9 cellular contexts compared by ENCODE assay signal in genomic region chr2:172339431-172340010, GRCh38.
A peak's percentile ranks its signal among the peaks of the same experiment; 100 is the strongest.
DNase-seq lines count a peak whose midpoint lies in the region; ATAC-seq, FAIRE-seq and TF ChIP-seq lines count a peak whose summit lies in the region.
"Had no signal": no experiment of that assay in that cellular context is flagged by ENCODE, and none has a peak within 500 bp of the region (broad histone marks: within the 10 kb centered on the region; RNA-seq: fewer than 3 reads in every experiment).

No MANE protein-coding gene starts in this region.

- BruUV-seq in Panc1 (replicated peaks; lab: Mats Ljungman, UMichigan) (no TSS peak), OCI-LY7 (replicated peaks; lab: Mats Ljungman, UMichigan) (no TSS peak)

- peaks cover 13% of the 10 kb centered on the region for H3K4me1 Mint-ChIP-seq in T-helper 2 cell treated with Interferon-gamma antibody and Interleukin-4, amounts not matched to agents 5 μg/mL and 100 μg/mL, for 36 hours (ENCODE audit: low read depth)

- CTCF ChIA-PET in Panc1 (lab: Charles Lee), result no interaction called here
- CTCF ChIA-PET in OCI-LY7 (lab: Charles Lee; ENCODE audit: unreplicated experiment), result no interaction called here

- no peaks in the 10 kb centered on the region for H4K20me1 ChIP-seq in OCI-LY7 (ENCODE audit: insufficient read depth, low read length)

- H3K27me3 ChIP-seq in Panc1 (ENCODE audit: control insufficient read depth, insufficient read depth, low read length), result no peaks in the 10 kb centered on the region

- no peak for TF ChIP-seq POLR2A in GM12891 (IDR thresholded peaks at IDR 0.05; ENCODE audit: low read depth, low read length)

- no peak for FAIRE-seq in GM12891 (lab: Jason Lieb, UNC)

- TF ChIP-seq CTCF in Panc1 (IDR thresholded peaks at IDR 0.05) (no peak), epithelial cell of proximal tubule (conservative IDR thresholded peaks at IDR 0.05; ENCODE audit: low read depth, low read length) (peak; percentile 37), OCI-LY7 (conservative IDR thresholded peaks at IDR 0.05; ENCODE audit: low read length) (no peak)

- no peaks in the 10 kb centered on the region for H3K9me2 ChIP-seq in OCI-LY7 (ENCODE audit: insufficient read depth, low read length)

- H3K36me3 ChIP-seq in Panc1 (ENCODE audit: control insufficient read depth, insufficient read depth, low read length) (no peaks in the 10 kb centered on the region), OCI-LY7 (ENCODE audit: insufficient read depth, low read length) (no peaks in the 10 kb centered on the region)

- H3K4me3 Mint-ChIP-seq in T-helper 2 cell treated with Interferon-gamma antibody and Interleukin-4, amounts not matched to agents 5 μg/mL and 100 μg/mL, for 36 hours, result peak overlapping the region; percentile 35

- POLR2A ChIA-PET in Panc1 (lab: Charles Lee) (no interaction called here), OCI-LY7 (lab: Charles Lee) (no interaction called here)

- H3K27ac ChIP-seq in Panc1 (ENCODE audit: low read length) (no peak overlapping the region), OCI-LY7 (ENCODE audit: low read depth, low read length, poor library complexity, severe bottlenecking) (no peak overlapping the region)

- in situ Hi-C loops in Panc1 (cut with HindIII; ENCODE audit: low pct_unique_long_range_greater_than_20kb, low sequenced_read_pairs), result no loop called here

- H3K4me1 ChIP-seq in Panc1 (ENCODE audit: control insufficient read depth, insufficient read depth, low read length) (peaks cover 12% of the 10 kb centered on the region; the same call in 1 of the 2 replicates), OCI-LY7 (ENCODE audit: insufficient read depth, low read length, poor library complexity, severe bottlenecking) (no peaks in the 10 kb centered on the region)

- H3K4me2 ChIP-seq in OCI-LY7 (ENCODE audit: low read length), result no peak overlapping the region

- ATAC-seq in Panc1, result peak; percentile 43; the same call in 1 of the 2 replicates

- H3K4me3 ChIP-seq in Panc1 (ENCODE audit: low read depth in 2 of 2, low read length in 2 of 2), result peak overlapping the region in 1 of 2 experiments; percentile 12; a peak in 1 of 4 replicates
- no peak overlapping the region for H3K4me3 ChIP-seq in epithelial cell of proximal tubule (ENCODE audit: low read depth, low read length)
- no peak overlapping the region for H3K4me3 ChIP-seq in OCI-LY7 (ENCODE audit: low read depth, low read length, poor library complexity, severe bottlenecking)

- no peak overlapping the region for H2AFZ ChIP-seq in OCI-LY7 (ENCODE audit: low read length)

- H3K9me3 Mint-ChIP-seq in T-helper 2 cell treated with Interferon-gamma antibody and Interleukin-4, amounts not matched to agents 5 μg/mL and 100 μg/mL, for 36 hours, result peaks cover 11% of the 10 kb centered on the region

- intact Hi-C loops in Panc1 (cut with micrococcal nuclease; ENCODE audit: unreplicated experiment) (no loop called here), OCI-LY7 (cut with micrococcal nuclease; ENCODE audit: unreplicated experiment) (no loop called here)

- no peaks in the 10 kb centered on the region for H3K79me2 ChIP-seq in OCI-LY7 (ENCODE audit: insufficient read depth, low read depth, low read length)

- peaks cover 15% of the 10 kb centered on the region for H3K27me3 Mint-ChIP-seq in T-helper 2 cell treated with Interferon-gamma antibody and Interleukin-4, amounts not matched to agents 5 μg/mL and 100 μg/mL, for 36 hours (ENCODE audit: low read depth)

- no peaks in the 10 kb centered on the region for H3K36me3 Mint-ChIP-seq in T-helper 2 cell treated with Interferon-gamma antibody and Interleukin-4, amounts not matched to agents 5 μg/mL and 100 μg/mL, for 36 hours (ENCODE audit: low read depth)

- no peak overlapping the region for H3K27ac Mint-ChIP-seq in T-helper 2 cell treated with Interferon-gamma antibody and Interleukin-4, amounts not matched to agents 5 μg/mL and 100 μg/mL, for 36 hours

- DNase-seq in T-helper 2 cell treated with Interferon-gamma antibody and Interleukin-4, amounts not matched to agents 5 μg/mL and 100 μg/mL, for 36 hours (ENCODE audit: low spot score), result no peak
- DNase-seq in T-helper 2 cell, result no peak
- DNase-seq in Panc1 (ENCODE audit: low read depth, low spot score), result no peak
- DNase-seq in epithelial cell of proximal tubule (ENCODE audit: low read depth), result peak; percentile 25
- DNase-seq in renal cortical epithelial cell (ENCODE audit: low read depth), result peak; percentile 42
- no peak for DNase-seq in GM12891 (ENCODE audit: insufficient read length, low spot score)
- DNase-seq in OCI-LY7 (ENCODE audit: low spot score), result no peak
- no peak for DNase-seq in activated effector memory CD4-positive, alpha-beta T cell treated with Interleukin-2 at 50 U/mL for 16 hours
- DNase-seq: NCI-H1436 treated with DMSO at 0.1 percent for 48 hours had no signal

- H3K9me3 ChIP-seq in Panc1 (ENCODE audit: control insufficient read depth, insufficient read depth, low read depth, low read length) (no peaks in the 10 kb centered on the region; the same call in 1 of the 2 replicates), OCI-LY7 (ENCODE audit: low read length) (no peaks in the 10 kb centered on the region)

TF ChIP-seq in GM12891, 5 proteins besides CTCF, POLR2A, EP300 and RAD21:
- TF ChIP-seq POLR2AphosphoS5 (IDR thresholded peaks at IDR 0.05; ENCODE audit: low read depth, low read length) (no peak), POU2F2 (IDR thresholded peaks at IDR 0.05; ENCODE audit: low read depth, low read length) (no peak), PAX5 (IDR thresholded peaks at IDR 0.05; ENCODE audit: insufficient read depth, low read length, severe bottlenecking) (no peak), SPI1 (IDR thresholded peaks at IDR 0.05; ENCODE audit: low read depth, low read length) (no peak), TAF1 (IDR thresholded peaks at IDR 0.05; ENCODE audit: low read depth, low read length) (no peak)

Comparison
In these comparisons a context has a peak if more than half of its experiments do, and no peak if none do; other contexts are left out.
1. DNase-seq: peak in epithelial cell of proximal tubule (single experiment) and renal cortical epithelial cell (single experiment); none in T-helper 2 cell treated with Interferon-gamma antibody and Interleukin-4, amounts not matched to agents 5 μg/mL and 100 μg/mL, for 36 hours (single experiment), T-helper 2 cell (0 of 5), Panc1 (single experiment), GM12891 (single experiment), OCI-LY7 (single experiment) and activated effector memory CD4-positive, alpha-beta T cell treated with Interleukin-2 at 50 U/mL for 16 hours (single experiment).